2 cellular contexts compared by ENCODE assay signal in genomic region chr19:15429825-15430467, GRCh38.
TF ChIP-seq lines count a peak whose summit lies in the region.

No MANE protein-coding gene starts in this region.

TF ChIP-seq in HCT116, 20 proteins besides CTCF, POLR2A, EP300 and RAD21:
- TF ChIP-seq EGR1 (IDR thresholded peaks at IDR 0.05; ENCODE audit: low read depth): no peak
- TF ChIP-seq ZFX (IDR thresholded peaks at IDR 0.05): no peak
- TF ChIP-seq ELF1 (IDR thresholded peaks at IDR 0.05; ENCODE audit: borderline replicate concordance, low read depth): no peak
- TF ChIP-seq JUND (IDR thresholded peaks at IDR 0.05): no peak
- TF ChIP-seq SRF (IDR thresholded peaks at IDR 0.05; ENCODE audit: low read depth): no peak

TF ChIP-seq in GM12878, 131 proteins besides CTCF, POLR2A, EP300 and RAD21:
- no peak for TF ChIP-seq SKIL (IDR thresholded peaks at IDR 0.05; ENCODE audit: low read depth, poor library complexity, severe bottlenecking)
